In the genomic region with DNA sequence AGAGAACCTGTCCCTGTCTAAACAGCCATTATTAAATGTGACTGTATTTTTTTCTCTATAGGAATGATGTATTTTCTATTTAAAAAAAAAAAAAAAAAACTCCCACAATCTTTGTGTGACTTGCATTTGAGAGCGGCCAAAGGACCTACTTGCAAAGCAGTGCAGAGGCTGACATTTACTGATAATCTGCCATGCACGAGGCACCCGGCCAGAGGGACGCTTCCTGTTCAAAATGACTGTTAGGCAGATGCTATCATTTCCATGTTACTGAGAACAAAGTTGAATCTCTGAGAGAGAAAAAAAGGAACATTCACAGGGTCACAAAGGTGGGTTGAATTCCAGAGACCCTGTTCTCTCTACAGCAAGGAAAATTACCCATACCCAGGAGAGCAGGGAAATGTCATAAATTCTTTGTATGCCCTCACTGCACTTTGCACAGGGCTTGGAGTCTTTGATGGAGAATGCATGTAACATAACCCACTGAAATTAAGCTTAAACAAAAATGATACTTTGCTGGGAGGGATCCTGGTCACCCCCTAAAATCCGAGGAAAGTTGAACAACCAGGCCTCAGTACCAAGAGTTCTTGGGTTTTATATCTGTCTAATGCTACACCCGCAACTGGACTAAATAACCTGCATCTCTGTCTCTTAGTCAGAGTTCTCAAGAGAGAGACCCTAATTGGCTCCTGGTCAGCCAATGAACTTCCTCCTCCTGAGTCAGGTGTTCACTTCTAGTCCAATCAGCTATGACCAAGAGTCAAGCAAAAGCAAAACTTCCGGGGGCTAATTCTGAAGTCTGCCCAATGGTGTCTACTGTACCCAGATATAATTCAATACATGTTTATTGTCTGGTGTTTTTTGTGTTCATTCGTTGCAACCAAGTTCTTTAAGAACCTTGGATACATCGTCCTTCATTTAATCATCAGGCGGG, we compare ENCODE assay signal across 9 cellular contexts.
A peak's percentile ranks its signal among the peaks of the same experiment; 100 is the strongest.
DNase-seq lines count a peak whose midpoint lies in the region; ATAC-seq and TF ChIP-seq lines count a peak whose summit lies in the region.
"Had no signal": no experiment of that assay in that cellular context is flagged by ENCODE, and none has a peak within 500 bp of the region (broad histone marks: within the 10 kb centered on the region; RNA-seq: fewer than 3 reads in every experiment).

No MANE protein-coding gene starts in this region.

- H3K36me3 Mint-ChIP-seq in effector memory CD8-positive, alpha-beta T cell (ENCODE audit: insufficient read depth): no peaks in the 10 kb centered on the region

- no peak overlapping the region for H2BK120ac ChIP-seq in trophoblast cell (ENCODE audit: insufficient read depth, low read length, poor library complexity)

- H2AFZ ChIP-seq in GM23248: no peak overlapping the region
- H2AFZ ChIP-seq in OCI-LY3 (ENCODE audit: low read depth, low read length): peak overlapping the region; percentile 90
- H2AFZ ChIP-seq in fibroblast of lung (ENCODE audit: low read length): no peak overlapping the region
- H2AFZ ChIP-seq in trophoblast cell (ENCODE audit: insufficient read depth, low read length, poor library complexity): no peak overlapping the region

- H3K27ac Mint-ChIP-seq in effector memory CD8-positive, alpha-beta T cell: no peak overlapping the region

- H3K9me3 Mint-ChIP-seq in effector memory CD8-positive, alpha-beta T cell: no peaks in the 10 kb centered on the region
- H3K9me3 Mint-ChIP-seq: central memory CD8-positive, alpha-beta T cell had no signal

- H2AK5ac ChIP-seq in trophoblast cell (ENCODE audit: low read length): no peak overlapping the region

- no peaks in the 10 kb centered on the region for H3K36me3 ChIP-seq in GM23248 (ENCODE audit: low read depth)
- no peaks in the 10 kb centered on the region for H3K36me3 ChIP-seq in OCI-LY3 (replicated peaks; ENCODE audit: low read depth, low read length)
- H3K36me3 ChIP-seq in fibroblast of lung (ENCODE audit: control insufficient read depth, insufficient read depth, low read length): no peaks in the 10 kb centered on the region
- H3K36me3 ChIP-seq in trophoblast cell (ENCODE audit: control insufficient read depth in 1 of 2, insufficient read depth in 2 of 2, low read length in 2 of 2): no peaks in the 10 kb centered on the region

- no peak overlapping the region for H3K4ac ChIP-seq in trophoblast cell (ENCODE audit: low read depth, low read length)

- H2BK5ac ChIP-seq in trophoblast cell (ENCODE audit: low read depth, low read length, poor library complexity): peak overlapping the region; percentile 49

- H3K4me3 Mint-ChIP-seq in effector memory CD8-positive, alpha-beta T cell: no peak overlapping the region
- H3K4me3 Mint-ChIP-seq: central memory CD8-positive, alpha-beta T cell had no signal

- no peaks in the 10 kb centered on the region for H4K20me1 ChIP-seq in GM23248 (ENCODE audit: insufficient read depth)
- H4K20me1 ChIP-seq in OCI-LY3 (ENCODE audit: insufficient read depth, low read length): no peaks in the 10 kb centered on the region
- H4K20me1 ChIP-seq in fibroblast of lung (ENCODE audit: control insufficient read depth, extremely low read depth, insufficient read depth, low read length): no peaks in the 10 kb centered on the region

- POLR2A ChIA-PET in GM10248 (lab: Yijun Ruan, JAX): no interaction called here

- H3K79me1 ChIP-seq in trophoblast cell (ENCODE audit: low read length): peaks cover 2% of the 10 kb centered on the region

- H4K8ac ChIP-seq in trophoblast cell (ENCODE audit: low read depth, low read length): no peak overlapping the region

- CTCF ChIA-PET in GM10248 (lab: Yijun Ruan, JAX): interaction anchor here (0.6 to 9.2 kb wide), 31 partner anchors 9 to 759 kb away, joined by 3 to 161 read pairs (median 3); no protein-coding TSS in a partner anchor

- no peaks in the 10 kb centered on the region for H3K9me2 ChIP-seq in GM23248 (ENCODE audit: insufficient read depth)

- WGBS in GM23248 (ENCODE audit: low coverage in 1 of 2, low lambda C conversion rate in 2 of 2, missing lambda C conversion rate in 2 of 2), 2 experiments: 53 to 54% methylated on average over 10 of the region's 10 CpGs
- WGBS in trophoblast cell (ENCODE audit: extremely low coverage, insufficient coverage, insufficient read length): no CpG with 5 or more reads among the region's 10 CpGs

- no peak for ATAC-seq in effector memory CD8-positive, alpha-beta T cell (replicated peaks)

- H3K18ac ChIP-seq in trophoblast cell (ENCODE audit: low read length): no peak overlapping the region

- H3K4me1 ChIP-seq in GM23248 (ENCODE audit: insufficient read depth) (peaks cover 6% of the 10 kb centered on the region; the same call in 1 of the 2 replicates), OCI-LY3 (ENCODE audit: low read length) (peaks cover 50% of the 10 kb centered on the region), fibroblast of lung (ENCODE audit: control insufficient read depth, extremely low read depth, insufficient read depth, low read length) (no peaks in the 10 kb centered on the region), trophoblast cell (ENCODE audit: control insufficient read depth in 1 of 2, insufficient read depth in 2 of 2, low read length in 2 of 2) (peaks cover 2 to 8% of the 10 kb centered on the region in 2 experiments)

- H3K9ac ChIP-seq in GM23248: no peak overlapping the region
- H3K9ac ChIP-seq in OCI-LY3 (ENCODE audit: low read length): peak overlapping the region; percentile 52
- H3K9ac ChIP-seq in fibroblast of lung (ENCODE audit: insufficient read depth, low read length): no peak overlapping the region
- H3K9ac ChIP-seq in trophoblast cell (ENCODE audit: low read length): no peak overlapping the region

- no peak overlapping the region for H3K27ac ChIP-seq in GM23248
- peak overlapping the region; percentile 65 for H3K27ac ChIP-seq in OCI-LY3 (ENCODE audit: low read length)
- H3K27ac ChIP-seq in fibroblast of lung (ENCODE audit: insufficient read depth, low read length): no peak overlapping the region
- H3K27ac ChIP-seq in trophoblast cell (ENCODE audit: low read depth, low read length): peak overlapping the region; percentile 51

- no peak overlapping the region for H3K23ac ChIP-seq in trophoblast cell (ENCODE audit: low read length)

- H3K14ac ChIP-seq in trophoblast cell (ENCODE audit: low read length): no peak overlapping the region

- H3K27me3 ChIP-seq in GM23248 (replicated peaks; ENCODE audit: insufficient read depth) (peaks cover 13% of the 10 kb centered on the region), OCI-LY3 (ENCODE audit: low read depth, low read length) (peaks cover 21% of the 10 kb centered on the region), fibroblast of lung (ENCODE audit: control insufficient read depth, insufficient read depth, low read length) (peaks cover 5% of the 10 kb centered on the region), trophoblast cell (ENCODE audit: insufficient read depth, low read length) (no peaks in the 10 kb centered on the region)

- peak; percentile 38 for DNase-seq in GM23248
- DNase-seq in fibroblast of lung (ENCODE audit: low read depth in 2 of 2): peak; percentile 17 to 27
- DNase-seq in trophoblast cell: peak; percentile 20 to 66
- DNase-seq in DMS153 (lab: John Stamatoyannopoulos, UW): no peak
- no peak for DNase-seq in GM10248 (ENCODE audit: extremely low spot score)
- no peak for DNase-seq in AG08395 (ENCODE audit: low spot score)
- no peak for DNase-seq in effector memory CD8-positive, alpha-beta T cell

- H4K12ac ChIP-seq in trophoblast cell (ENCODE audit: low read depth, low read length): no peak overlapping the region

- H3K4me2 ChIP-seq in GM23248 (ENCODE audit: unreplicated experiment) (no peak overlapping the region), OCI-LY3 (ENCODE audit: low read length) (peak overlapping the region; percentile 80), fibroblast of lung (ENCODE audit: extremely low read depth, insufficient read depth, low read length) (no peak overlapping the region), trophoblast cell (ENCODE audit: low read length) (no peak overlapping the region)

- peak overlapping the region; percentile 34 for H2BK12ac ChIP-seq in trophoblast cell (ENCODE audit: low read length)

- no peak overlapping the region for H3K4me3 ChIP-seq in GM23248
- H3K4me3 ChIP-seq in OCI-LY3 (ENCODE audit: low read length): peak overlapping the region; percentile 74
- no peak overlapping the region for H3K4me3 ChIP-seq in fibroblast of lung (replicated peaks in 1 of 4; ENCODE audit: control extremely low read depth in 1 of 4, insufficient read depth in 1 of 4, low read depth in 3 of 4, low read length in 4 of 4)
- H3K4me3 ChIP-seq in trophoblast cell (ENCODE audit: low read depth, low read length): no peak overlapping the region

- in situ Hi-C loops in GM23248 (cut with MboI): no loop called here

- H3K4me1 Mint-ChIP-seq in effector memory CD8-positive, alpha-beta T cell (ENCODE audit: low read depth in 2 of 2): peaks cover 0 to 9% of the 10 kb centered on the region in 2 donors
- H3K4me1 Mint-ChIP-seq: central memory CD8-positive, alpha-beta T cell had no signal

- TF ChIP-seq CTCF in OCI-LY3 (IDR thresholded peaks at IDR 0.05; ENCODE audit: low read depth, low read length): no peak
- no peak for TF ChIP-seq CTCF in fibroblast of lung (conservative IDR thresholded peaks at IDR 0.05 in 1 of 2, IDR thresholded peaks at IDR 0.05 in 1 of 2; ENCODE audit: low read depth in 1 of 2, low read length in 2 of 2)
- no peak for TF ChIP-seq CTCF in GM10248 (IDR thresholded peaks at IDR 0.05; ENCODE audit: control extremely low read depth, extremely low read depth, low read depth, missing control alignments)

- H4K91ac ChIP-seq in trophoblast cell (ENCODE audit: low read depth, low read length): peak overlapping the region; percentile 41

- H3F3A ChIP-seq in GM23248 (ENCODE audit: insufficient read depth): no peaks in the 10 kb centered on the region

- peaks cover 40 to 43% of the 10 kb centered on the region in 2 donors for H3K27me3 Mint-ChIP-seq in effector memory CD8-positive, alpha-beta T cell

- no peaks in the 10 kb centered on the region for H3K9me3 ChIP-seq in GM23248 (ENCODE audit: low read depth)
- H3K9me3 ChIP-seq in OCI-LY3 (ENCODE audit: insufficient read depth, low read length): no peaks in the 10 kb centered on the region
- no peaks in the 10 kb centered on the region for H3K9me3 ChIP-seq in fibroblast of lung (ENCODE audit: control insufficient read depth, insufficient read depth, low read depth, low read length)
- no peaks in the 10 kb centered on the region for H3K9me3 ChIP-seq in trophoblast cell (ENCODE audit: insufficient read depth, low read depth, low read length)

- H3K79me2 ChIP-seq in GM23248 (ENCODE audit: insufficient read depth): no peaks in the 10 kb centered on the region
- no peaks in the 10 kb centered on the region for H3K79me2 ChIP-seq in OCI-LY3 (ENCODE audit: low read length)
- H3K79me2 ChIP-seq in fibroblast of lung (ENCODE audit: control insufficient read depth, insufficient read depth, low read length): no peaks in the 10 kb centered on the region
- no peaks in the 10 kb centered on the region for H3K79me2 ChIP-seq in trophoblast cell (ENCODE audit: control insufficient read depth, insufficient read depth, low read length, poor library complexity)

Comparison
In these comparisons a context has a peak if more than half of its experiments do, and no peak if none do; other contexts are left out.
1. DNase-seq: peak in GM23248 (single experiment), fibroblast of lung (2 of 2) and trophoblast cell (2 of 2); none in DMS153 (single experiment), GM10248 (single experiment), AG08395 (single experiment) and effector memory CD8-positive, alpha-beta T cell (0 of 3).
2. H3K27ac ChIP-seq: peak in OCI-LY3 (single experiment) and trophoblast cell (single experiment); none in GM23248 (single experiment) and fibroblast of lung (single experiment).